Comparison of ENCODE assay signal across 3 cellular contexts in the genomic region with DNA sequence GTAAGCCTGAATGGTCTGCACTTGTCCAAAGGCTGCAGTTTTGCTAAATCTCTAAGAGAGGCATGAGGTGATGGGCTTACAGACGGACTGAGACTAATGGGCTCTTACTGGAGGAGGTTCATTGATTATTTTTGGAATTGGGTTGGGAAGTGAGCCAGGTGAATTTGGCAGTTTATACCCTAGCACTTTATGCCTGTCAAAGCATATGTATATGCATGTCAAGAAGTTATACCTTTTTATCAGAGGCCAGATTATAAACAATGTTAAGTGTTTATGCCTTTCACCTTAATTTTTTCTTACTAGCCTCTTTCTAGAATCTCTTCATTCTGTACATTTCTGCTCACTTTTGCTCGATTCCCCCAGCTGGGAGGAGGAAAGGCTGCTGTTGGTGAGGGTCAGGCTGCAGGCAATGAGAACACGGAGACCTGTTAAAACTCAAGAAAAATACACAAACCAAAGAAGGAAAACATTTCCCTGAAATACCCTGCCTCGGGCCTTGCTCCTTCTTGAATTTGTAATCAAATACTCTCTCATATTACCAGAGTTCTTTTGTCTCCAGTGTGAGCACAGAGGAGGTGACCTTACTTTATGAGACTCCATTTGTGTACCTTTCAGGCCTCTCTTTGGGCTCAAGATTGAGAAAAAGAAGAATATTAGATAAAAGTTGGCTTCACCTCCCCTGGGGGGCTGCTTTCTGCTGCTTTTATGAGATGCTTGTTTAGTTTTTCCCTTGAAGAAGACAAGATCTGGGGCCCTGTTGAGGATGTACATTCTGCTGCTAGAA.
TF ChIP-seq lines count a peak whose summit lies in the region.

No MANE protein-coding gene starts in this region.

TF ChIP-seq in GM23338, 12 proteins besides CTCF, POLR2A, EP300 and RAD21:
- TF ChIP-seq REST (IDR thresholded peaks at IDR 0.05; ENCODE audit: unreplicated experiment) (no peak), POLR2AphosphoS5 (IDR thresholded peaks at IDR 0.05; ENCODE audit: low read depth) (no peak), EZH2 (IDR thresholded peaks at IDR 0.05; ENCODE audit: low read depth, unreplicated experiment) (no peak)
- TF ChIP-seq, protein P1, sequence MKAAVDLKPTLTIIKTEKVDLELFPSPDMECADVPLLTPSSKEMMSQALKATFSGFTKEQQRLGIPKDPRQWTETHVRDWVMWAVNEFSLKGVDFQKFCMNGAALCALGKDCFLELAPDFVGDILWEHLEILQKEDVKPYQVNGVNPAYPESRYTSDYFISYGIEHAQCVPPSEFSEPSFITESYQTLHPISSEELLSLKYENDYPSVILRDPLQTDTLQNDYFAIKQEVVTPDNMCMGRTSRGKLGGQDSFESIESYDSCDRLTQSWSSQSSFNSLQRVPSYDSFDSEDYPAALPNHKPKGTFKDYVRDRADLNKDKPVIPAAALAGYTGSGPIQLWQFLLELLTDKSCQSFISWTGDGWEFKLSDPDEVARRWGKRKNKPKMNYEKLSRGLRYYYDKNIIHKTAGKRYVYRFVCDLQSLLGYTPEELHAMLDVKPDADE (IDR thresholded peaks at IDR 0.05): no peak
TF ChIP-seq in GM23338: peak in this region for 0.

TF ChIP-seq in IMR-90, 13 proteins besides CTCF, POLR2A, EP300 and RAD21:
- TF ChIP-seq SMC3 (IDR thresholded peaks at IDR 0.05; ENCODE audit: low read depth, low read length): no peak
- TF ChIP-seq, protein P2, sequence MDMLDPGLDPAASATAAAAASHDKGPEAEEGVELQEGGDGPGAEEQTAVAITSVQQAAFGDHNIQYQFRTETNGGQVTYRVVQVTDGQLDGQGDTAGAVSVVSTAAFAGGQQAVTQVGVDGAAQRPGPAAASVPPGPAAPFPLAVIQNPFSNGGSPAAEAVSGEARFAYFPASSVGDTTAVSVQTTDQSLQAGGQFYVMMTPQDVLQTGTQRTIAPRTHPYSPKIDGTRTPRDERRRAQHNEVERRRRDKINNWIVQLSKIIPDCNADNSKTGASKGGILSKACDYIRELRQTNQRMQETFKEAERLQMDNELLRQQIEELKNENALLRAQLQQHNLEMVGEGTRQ (IDR thresholded peaks at IDR 0.05; ENCODE audit: low read depth, low read length): no peak
- TF ChIP-seq CEBPB (IDR thresholded peaks at IDR 0.05; ENCODE audit: low read depth, low read length): no peak

TF ChIP-seq in K562, 482 proteins besides CTCF, POLR2A, EP300 and RAD21:
- no peak for TF ChIP-seq SP1 (CRISPR knock-in tag; IDR thresholded peaks at IDR 0.05)
- no peak for TF ChIP-seq MTA1 (IDR thresholded peaks at IDR 0.05; ENCODE audit: borderline replicate concordance)
- TF ChIP-seq, protein P3, sequence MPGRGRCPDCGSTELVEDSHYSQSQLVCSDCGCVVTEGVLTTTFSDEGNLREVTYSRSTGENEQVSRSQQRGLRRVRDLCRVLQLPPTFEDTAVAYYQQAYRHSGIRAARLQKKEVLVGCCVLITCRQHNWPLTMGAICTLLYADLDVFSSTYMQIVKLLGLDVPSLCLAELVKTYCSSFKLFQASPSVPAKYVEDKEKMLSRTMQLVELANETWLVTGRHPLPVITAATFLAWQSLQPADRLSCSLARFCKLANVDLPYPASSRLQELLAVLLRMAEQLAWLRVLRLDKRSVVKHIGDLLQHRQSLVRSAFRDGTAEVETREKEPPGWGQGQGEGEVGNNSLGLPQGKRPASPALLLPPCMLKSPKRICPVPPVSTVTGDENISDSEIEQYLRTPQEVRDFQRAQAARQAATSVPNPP (IDR thresholded peaks at IDR 0.05; ENCODE audit: borderline replicate concordance, insufficient read depth, insufficient read length): no peak
- TF ChIP-seq BRD4 (IDR thresholded peaks at IDR 0.05): no peak
- no peak for TF ChIP-seq ZBTB9 (CRISPR knock-in tag; IDR thresholded peaks at IDR 0.05)
- TF ChIP-seq ERF (CRISPR knock-in tag; IDR thresholded peaks at IDR 0.05): no peak
- no peak for TF ChIP-seq ZNF146 (CRISPR knock-in tag; IDR thresholded peaks at IDR 0.05; ENCODE audit: unreplicated experiment)
- TF ChIP-seq ZNF655 (CRISPR knock-in tag; IDR thresholded peaks at IDR 0.05): no peak
- no peak for TF ChIP-seq LARP7 (IDR thresholded peaks at IDR 0.05)
- no peak for TF ChIP-seq NFE2L1 (tag; IDR thresholded peaks at IDR 0.05; ENCODE audit: borderline replicate concordance, low read depth)
- no peak for TF ChIP-seq ZNF121 (CRISPR knock-in tag; conservative IDR thresholded peaks at IDR 0.05)
